Comparison of ENCODE assay signal across 24 cellular contexts in the genomic region with DNA sequence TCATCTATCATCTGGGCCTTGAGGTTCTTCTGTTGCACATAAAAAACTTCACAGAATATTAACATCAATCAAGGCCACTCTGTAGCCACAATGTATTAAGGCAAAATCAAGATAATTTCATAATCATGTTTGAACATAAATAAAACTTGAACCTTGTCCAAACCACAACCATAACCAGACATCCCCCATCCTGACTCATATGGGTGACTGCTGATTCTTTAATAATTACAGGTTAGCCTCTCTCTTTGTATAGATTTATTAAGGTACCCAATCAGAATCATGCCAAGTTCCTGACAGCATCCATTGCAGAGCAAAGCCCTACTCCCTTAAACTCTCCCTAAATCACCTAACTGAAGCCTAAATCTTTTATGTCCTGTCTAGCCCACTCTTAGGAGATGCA. TPM values are rescaled to one million over a fixed set of nuclear protein-coding genes. Genes with fewer than 3 reads are reported as not detected.
A peak's percentile ranks its signal among the peaks of the same experiment; 100 is the strongest.
DNase-seq lines count a peak whose midpoint lies in the region; ATAC-seq and TF ChIP-seq lines count a peak whose summit lies in the region.
"Had no signal": no experiment of that assay in that cellular context is flagged by ENCODE, and none has a peak within 500 bp of the region (broad histone marks: within the 10 kb centered on the region; RNA-seq: fewer than 3 reads in every experiment).

No MANE protein-coding gene starts in this region.

- H2AFZ ChIP-seq in HCT116 (ENCODE audit: low read depth, low read length, poor library complexity, severe bottlenecking) = peak overlapping the region; percentile 82
- no peak overlapping the region for H2AFZ ChIP-seq in neural progenitor cell (replicated peaks)

- H3K4me2 ChIP-seq in HCT116 (ENCODE audit: low read length) (peak overlapping the region; percentile 22; the same call in 1 of the 2 replicates), neural progenitor cell (no peak overlapping the region)

- no peak for TF ChIP-seq POLR2A in HCT116 (IDR thresholded peaks at IDR 0.05; ENCODE audit: borderline replicate concordance, extremely low read depth, insufficient read depth, insufficient read length)

- no peaks in the 10 kb centered on the region for H3K27me3 Mint-ChIP-seq in neural progenitor cell (ENCODE audit: insufficient read depth, low read depth)

- H4K20me1 ChIP-seq in HCT116 (ENCODE audit: insufficient read depth) = no peaks in the 10 kb centered on the region
- H4K20me1 ChIP-seq in neural progenitor cell (ENCODE audit: low read depth) = no peaks in the 10 kb centered on the region

- no peaks in the 10 kb centered on the region for H3K9me2 ChIP-seq in HCT116 (ENCODE audit: insufficient read depth)

- no peak overlapping the region for H3K27ac ChIP-seq in HCT116 (ENCODE audit: low read depth, low read length)
- H3K27ac ChIP-seq in neural progenitor cell = no peak overlapping the region
- H3K27ac ChIP-seq: right lobe of liver, upper lobe of left lung had no signal

- H3K9me3 ChIP-seq in HCT116 (ENCODE audit: control insufficient read depth in 1 of 2, insufficient read depth in 1 of 2, low read depth in 1 of 2, low read length in 2 of 2) = no peaks in the 10 kb centered on the region
- H3K9me3 ChIP-seq in neural progenitor cell (ENCODE audit: low read depth) = no peaks in the 10 kb centered on the region
- H3K9me3 ChIP-seq: right lobe of liver, upper lobe of left lung had no signal

- H3K4me3 Mint-ChIP-seq in neural progenitor cell = no peak overlapping the region
- H3K4me3 Mint-ChIP-seq: activated T-cell treated with anti-CD3 and anti-CD28 coated beads, Interleukin-2, amount 50 U/mL, for 24 hours; CD14-positive monocyte; IgD-negative memory B cell; stimulated activated memory B cell treated with anti-CD40 and anti-IgM and Interleukin-4, amounts not matched to agents 10 μg/mL and 1 μg/mL and 100 μg/mL, for 72 hours had no signal

- H3K9ac ChIP-seq in HCT116 (ENCODE audit: low read length) (no peak overlapping the region), neural progenitor cell (no peak overlapping the region)

- RAD21 ChIA-PET in HCT116 (lab: Charles Lee; ENCODE audit: low non-redundant PET in 1 of 2, low total read pairs in 2 of 2, uncharacterized antibody in 2 of 2, unreplicated experiment in 2 of 2) = no interaction called here

- no peaks in the 10 kb centered on the region for H3K4me1 Mint-ChIP-seq in neural progenitor cell
- H3K4me1 Mint-ChIP-seq: IgD-negative memory B cell; stimulated activated memory B cell treated with anti-CD40 and anti-IgM and Interleukin-4, amounts not matched to agents 10 μg/mL and 1 μg/mL and 100 μg/mL, for 72 hours had no signal

- intact Hi-C loops in HCT116 (cut with micrococcal nuclease) = no loop called here

- DNase-seq in HCT116 (ENCODE audit: low read depth, low spot score) (no peak), NCI-H226 (peak; percentile 21), cardiac fibroblast (ENCODE audit: low read depth in 2 of 2) (peak; percentile 38 to 78), iris pigment epithelial cell (ENCODE audit: low read depth) (peak; percentile 79), neural progenitor cell (ENCODE audit: low spot score) (no peak)
- DNase-seq: activated CD4-positive, alpha-beta T cell treated with anti-CD3 and anti-CD28 coated beads for 48 hours; activated T-cell treated with anti-CD3 and anti-CD28 coated beads, Interleukin-2, amount 50 U/mL, for 24 hours; left cardiac atrium; NCI-H345; posterior cingulate gyrus; right lobe of liver; RPMI8226; stimulated activated CD4-positive, alpha-beta T cell treated with anti-CD3 and anti-CD28 coated beads, Interleukin-4, amount 100 ng/mL, for 4 hours; substantia nigra; T-helper 2 cell; upper lobe of left lung had no signal

- H3K27ac Mint-ChIP-seq in neural progenitor cell = no peak overlapping the region
- H3K27ac Mint-ChIP-seq: activated T-cell treated with anti-CD3 and anti-CD28 coated beads, Interleukin-2, amount 50 U/mL, for 24 hours; CD14-positive monocyte; IgD-negative memory B cell; stimulated activated memory B cell treated with anti-CD40 and anti-IgM and Interleukin-4, amounts not matched to agents 10 μg/mL and 1 μg/mL and 100 μg/mL, for 72 hours had no signal

- no peak for TF ChIP-seq RAD21 in HCT116 (IDR thresholded peaks at IDR 0.05; ENCODE audit: low read depth)

- no peaks in the 10 kb centered on the region for H3K36me3 ChIP-seq in HCT116 (ENCODE audit: control insufficient read depth in 1 of 2, insufficient read depth in 2 of 2, low read length in 2 of 2)
- no peaks in the 10 kb centered on the region for H3K36me3 ChIP-seq in neural progenitor cell
- H3K36me3 ChIP-seq: right lobe of liver, upper lobe of left lung had no signal

- H3K4me3 ChIP-seq in HCT116 (replicated peaks in 1 of 2; ENCODE audit: low read depth in 1 of 2, low read length in 2 of 2) (no peak overlapping the region), cardiac fibroblast (replicated peaks in 1 of 2; ENCODE audit: low read depth in 2 of 2, low read length in 2 of 2) (no peak overlapping the region), neural progenitor cell (no peak overlapping the region)
- H3K4me3 ChIP-seq: right lobe of liver, upper lobe of left lung had no signal

- ATAC-seq in HCT116 (peak; percentile 49), GM21515 (IDR thresholded peaks at IDR 0.05; ENCODE audit: unreplicated experiment) (no peak), HG03469 (IDR thresholded peaks at IDR 0.05; ENCODE audit: unreplicated experiment) (no peak)
- ATAC-seq: left cardiac atrium; right lobe of liver; stimulated activated memory B cell treated with anti-CD40 and anti-IgM and Interleukin-4, amounts not matched to agents 10 μg/mL and 1 μg/mL and 100 μg/mL, for 72 hours had no signal

- no peaks in the 10 kb centered on the region for H3F3A ChIP-seq in neural progenitor cell (ENCODE audit: low read depth)

- BruUV-seq in HCT116 (replicated peaks; lab: Mats Ljungman, UMichigan) = no TSS peak

- POLR2A ChIA-PET in HCT116 (lab: Charles Lee) = interaction anchor here (1.2 to 1.5 kb wide), 2 partner anchors 10 to 17 kb away, joined by 4 to 5 read pairs; partner anchors contain the start of gene AREG

- H3K27me3 ChIP-seq in HCT116 (ENCODE audit: insufficient read depth, low read length) (no peaks in the 10 kb centered on the region), neural progenitor cell (no peaks in the 10 kb centered on the region)
- H3K27me3 ChIP-seq: right lobe of liver, upper lobe of left lung had no signal

- CTCF ChIA-PET in HCT116 (lab: Charles Lee) = interaction anchor here (0.8 kb wide), 1 partner anchor 16 kb away, joined by 3 read pairs; the partner anchor contains the start of gene AREG

- TF ChIP-seq CTCF in HCT116 (IDR thresholded peaks at IDR 0.05 in 2 of 3, conservative IDR thresholded peaks at IDR 0.05 in 1 of 3; ENCODE audit: borderline replicate concordance in 1 of 3, insufficient read depth in 1 of 3, low read depth in 2 of 3, low read length in 2 of 3) = no peak
- no peak for TF ChIP-seq CTCF in cardiac fibroblast (IDR thresholded peaks at IDR 0.05; ENCODE audit: low read depth, low read length)
- TF ChIP-seq CTCF in neural progenitor cell (IDR thresholded peaks at IDR 0.05) = no peak

- H3K9me3 Mint-ChIP-seq in neural progenitor cell = no peaks in the 10 kb centered on the region
- H3K9me3 Mint-ChIP-seq: activated T-cell treated with anti-CD3 and anti-CD28 coated beads, Interleukin-2, amount 50 U/mL, for 24 hours; CD14-positive monocyte; IgD-negative memory B cell; stimulated activated memory B cell treated with anti-CD40 and anti-IgM and Interleukin-4, amounts not matched to agents 10 μg/mL and 1 μg/mL and 100 μg/mL, for 72 hours had no signal

- H3K4me1 ChIP-seq in HCT116 (ENCODE audit: control insufficient read depth in 1 of 2, insufficient read depth in 2 of 2, low read length in 2 of 2) (peaks cover 17 to 28% of the 10 kb centered on the region in 2 experiments; a peak in 3 of 4 replicates), neural progenitor cell (no peaks in the 10 kb centered on the region)
- H3K4me1 ChIP-seq: right lobe of liver, upper lobe of left lung had no signal

- H3K36me3 Mint-ChIP-seq in neural progenitor cell = no peaks in the 10 kb centered on the region
- H3K36me3 Mint-ChIP-seq: CD14-positive monocyte; IgD-negative memory B cell; stimulated activated memory B cell treated with anti-CD40 and anti-IgM and Interleukin-4, amounts not matched to agents 10 μg/mL and 1 μg/mL and 100 μg/mL, for 72 hours had no signal

- H3K79me2 ChIP-seq in HCT116 (ENCODE audit: insufficient read depth, low read length) (no peaks in the 10 kb centered on the region), neural progenitor cell (ENCODE audit: low read depth) (no peaks in the 10 kb centered on the region)

TF ChIP-seq in HCT116, 20 proteins besides CTCF, POLR2A, EP300 and RAD21:
- TF ChIP-seq SP1 (IDR thresholded peaks at IDR 0.05; ENCODE audit: low read depth) (0 out of 2 replicates have a peak, but pooled peaks have one; percentile 12), EGR1 (IDR thresholded peaks at IDR 0.05; ENCODE audit: low read depth) (no peak)
TF ChIP-seq in HCT116: peak in this region for 1.

RNA-seq across cellular contexts. Expression of gene AREG, which starts 16.7 kb away (rescaled TPM):
- 739 TPM for total RNA-seq in HCT116 (2021; ENCODE audit: unreplicated experiment)
- 858 and 927 TPM in 2 replicates for polyA plus RNA-seq in HCT116 (2012)
- not detected in 2 replicates for total RNA-seq in neural progenitor cell (ENCODE audit: low replicate concordance)
- total RNA-seq: chondrocyte, frontal cortex, H1 had no signal
- polyA plus RNA-seq: H1 had no signal

Comparison
In these comparisons a context has a peak if more than half of its experiments do, and no peak if none do; other contexts are left out.
1. DNase-seq: peak in NCI-H226 (single experiment), cardiac fibroblast (2 of 2) and iris pigment epithelial cell (single experiment); none in HCT116 (single experiment) and neural progenitor cell (single experiment).
2. RNA of gene AREG, which starts 16.7 kb away (total RNA-seq): 739 TPM in HCT116 (single experiment); not detected in neural progenitor cell; every median in the first group is over 100 times any median in the second.